ENCODE assay signal across 7 cellular contexts in genomic region chr17:64969991-64970390, GRCh38. TPM values are rescaled to one million over a fixed set of nuclear protein-coding genes. Genes with fewer than 3 reads are reported as not detected.
DNase-seq lines count a peak whose midpoint lies in the region; ATAC-seq and TF ChIP-seq lines count a peak whose summit lies in the region.
"Not testable (repeated sequence)": the region's sequence is repeated elsewhere in the genome, so short reads cannot be mapped to it uniquely, and the experiment has no call there.

No MANE protein-coding gene starts in this region.

- not testable (repeated sequence) for H4K20me1 ChIP-seq in SU-DHL-6 (ENCODE audit: low read depth, low read length)

- POLR2A ChIA-PET in CD8-positive, alpha-beta T cell (lab: Charles Lee): interaction anchor here (1.4 kb wide), 1 partner anchor 84 kb away, joined by 3 read pairs; no protein-coding TSS in a partner anchor
- POLR2A ChIA-PET in activated CD4-positive, alpha-beta memory T cell treated with anti-CD3 and anti-CD28 coated beads, Interleukin-2, amount 10 ng/mL, durations not matched to agents 7 days and 5 days (lab: Charles Lee): interaction anchor here (1.0 to 2.6 kb wide), 5 partner anchors 14 to 130 kb away, joined by 5 to 22 read pairs (median 6); no protein-coding TSS in a partner anchor

- H2AFZ ChIP-seq in SU-DHL-6 (ENCODE audit: low read depth, low read length, severe bottlenecking): not testable (repeated sequence)

- not testable (repeated sequence) for TF ChIP-seq CTCF in CD8-positive, alpha-beta T cell (IDR thresholded peaks at IDR 0.05); SU-DHL-6 (IDR thresholded peaks at IDR 0.05; ENCODE audit: insufficient read depth, low read length, poor library complexity, severe bottlenecking); colonic mucosa (IDR thresholded peaks at IDR 0.05); natural killer cell (IDR thresholded peaks at IDR 0.05)

- H3K27me3 Mint-ChIP-seq in CD8-positive, alpha-beta T cell (ENCODE audit: low read depth); activated CD4-positive, alpha-beta memory T cell treated with anti-CD3 and anti-CD28 coated beads, Interleukin-2, amount 10 ng/mL, durations not matched to agents 7 days and 5 days; activated naive CD4-positive, alpha-beta T cell treated with anti-CD3 and anti-CD28 coated beads, Interleukin-2, amount 10 ng/mL, durations not matched to agents 7 days and 5 days; natural killer cell (ENCODE audit: low read depth in 2 of 2): not testable (repeated sequence)

- intact Hi-C loops in CD8-positive, alpha-beta T cell (cut with DNase I, micrococcal nuclease): loop anchor here (2.0 to 10.0 kb wide), 4 partner anchors 17 to 225 kb away; no protein-coding TSS in a partner anchor
- intact Hi-C loops in colonic mucosa (cut with DNase I): loop anchor here (10.0 kb wide), 1 partner anchor 85 kb away; the partner anchor contains the start of gene GNA13
- intact Hi-C loops in natural killer cell (cut with micrococcal nuclease): loop anchor here (1.0 to 5.0 kb wide), 3 partner anchors 16 to 132 kb away; no protein-coding TSS in a partner anchor

- H3K79me2 ChIP-seq in SU-DHL-6 (ENCODE audit: insufficient read depth, low read length): peaks cover 30% of the 10 kb centered on the region

- H3K4me2 ChIP-seq in SU-DHL-6 (ENCODE audit: low read depth, low read length, poor library complexity, severe bottlenecking): peak overlapping the region; percentile 89

- CTCF ChIA-PET in CD8-positive, alpha-beta T cell (lab: Charles Lee); activated CD4-positive, alpha-beta memory T cell treated with anti-CD3 and anti-CD28 coated beads, Interleukin-2, amount 10 ng/mL, durations not matched to agents 7 days and 5 days (lab: Charles Lee): not testable (repeated sequence)
- CTCF ChIA-PET in activated naive CD4-positive, alpha-beta T cell treated with anti-CD3 and anti-CD28 coated beads, Interleukin-2, amount 10 ng/mL, durations not matched to agents 7 days and 5 days (lab: Charles Lee): interaction anchor here (1.3 kb wide), 1 partner anchor 16 kb away, joined by 4 read pairs; no protein-coding TSS in a partner anchor

- H3K27ac Mint-ChIP-seq in CD8-positive, alpha-beta T cell: peak overlapping the region; percentile 86
- H3K27ac Mint-ChIP-seq in activated CD4-positive, alpha-beta memory T cell treated with anti-CD3 and anti-CD28 coated beads, Interleukin-2, amount 10 ng/mL, durations not matched to agents 7 days and 5 days: peak overlapping the region; percentile 93
- peak overlapping the region; percentile 78 for H3K27ac Mint-ChIP-seq in activated naive CD4-positive, alpha-beta T cell treated with anti-CD3 and anti-CD28 coated beads, Interleukin-2, amount 10 ng/mL, durations not matched to agents 7 days and 5 days
- H3K27ac Mint-ChIP-seq in natural killer cell: peak overlapping the region; percentile 97 to 99

- peaks cover 92% of the 10 kb centered on the region for H3F3A ChIP-seq in SU-DHL-6 (ENCODE audit: insufficient read depth)

- H3K4me3 Mint-ChIP-seq in CD8-positive, alpha-beta T cell; activated CD4-positive, alpha-beta memory T cell treated with anti-CD3 and anti-CD28 coated beads, Interleukin-2, amount 10 ng/mL, durations not matched to agents 7 days and 5 days; activated naive CD4-positive, alpha-beta T cell treated with anti-CD3 and anti-CD28 coated beads, Interleukin-2, amount 10 ng/mL, durations not matched to agents 7 days and 5 days: not testable (repeated sequence)
- H3K4me3 Mint-ChIP-seq in natural killer cell: peak overlapping the region; percentile 58

- ATAC-seq in CD8-positive, alpha-beta T cell: peak; percentile 21
- ATAC-seq in natural killer cell: peak; percentile 52 to 67 (median 54)

- not testable (repeated sequence) for H3K9me2 ChIP-seq in SU-DHL-6 (replicated peaks; ENCODE audit: insufficient read depth, low read length)

- H3K4me1 Mint-ChIP-seq in CD8-positive, alpha-beta T cell (ENCODE audit: low read depth): peaks cover 70% of the 10 kb centered on the region
- peaks cover 77% of the 10 kb centered on the region for H3K4me1 Mint-ChIP-seq in activated CD4-positive, alpha-beta memory T cell treated with anti-CD3 and anti-CD28 coated beads, Interleukin-2, amount 10 ng/mL, durations not matched to agents 7 days and 5 days
- H3K4me1 Mint-ChIP-seq in activated naive CD4-positive, alpha-beta T cell treated with anti-CD3 and anti-CD28 coated beads, Interleukin-2, amount 10 ng/mL, durations not matched to agents 7 days and 5 days: peaks cover 71% of the 10 kb centered on the region
- peaks cover 54 to 59% of the 10 kb centered on the region in 2 donors for H3K4me1 Mint-ChIP-seq in natural killer cell

- not testable (repeated sequence) for H3K9me3 ChIP-seq in CD8-positive, alpha-beta T cell (ENCODE audit: low read length); KOPT-K1 (ENCODE audit: insufficient read depth, low read length, poor library complexity, severe bottlenecking); SU-DHL-6 (ENCODE audit: insufficient read depth, low read length); colonic mucosa

- H3K9me3 Mint-ChIP-seq in CD8-positive, alpha-beta T cell; activated CD4-positive, alpha-beta memory T cell treated with anti-CD3 and anti-CD28 coated beads, Interleukin-2, amount 10 ng/mL, durations not matched to agents 7 days and 5 days; activated naive CD4-positive, alpha-beta T cell treated with anti-CD3 and anti-CD28 coated beads, Interleukin-2, amount 10 ng/mL, durations not matched to agents 7 days and 5 days; natural killer cell: not testable (repeated sequence)

- H3K9ac ChIP-seq in SU-DHL-6 (ENCODE audit: low read length): peak overlapping the region; percentile 67
- H3K9ac ChIP-seq in colonic mucosa (ENCODE audit: low read depth in 2 of 2, low read length in 2 of 2): not testable (repeated sequence)

- H3K27me3 ChIP-seq in CD8-positive, alpha-beta T cell (ENCODE audit: insufficient read depth, low read length); SU-DHL-6 (ENCODE audit: low read length); colonic mucosa: not testable (repeated sequence)

- not testable (repeated sequence) for H3K36me3 Mint-ChIP-seq in CD8-positive, alpha-beta T cell; natural killer cell
- peaks cover 19% of the 10 kb centered on the region for H3K36me3 Mint-ChIP-seq in activated CD4-positive, alpha-beta memory T cell treated with anti-CD3 and anti-CD28 coated beads, Interleukin-2, amount 10 ng/mL, durations not matched to agents 7 days and 5 days (ENCODE audit: low read depth)
- peaks cover 10% of the 10 kb centered on the region for H3K36me3 Mint-ChIP-seq in activated naive CD4-positive, alpha-beta T cell treated with anti-CD3 and anti-CD28 coated beads, Interleukin-2, amount 10 ng/mL, durations not matched to agents 7 days and 5 days

- peaks cover 56% of the 10 kb centered on the region for H3K4me1 ChIP-seq in CD8-positive, alpha-beta T cell (ENCODE audit: insufficient read depth, low read length)
- not testable (repeated sequence) for H3K4me1 ChIP-seq in colonic mucosa

- H3K27ac ChIP-seq in CD8-positive, alpha-beta T cell (ENCODE audit: low read depth, low read length): peak overlapping the region; percentile 54
- H3K27ac ChIP-seq in KOPT-K1 (ENCODE audit: low read depth, low read length, poor library complexity, severe bottlenecking) (peak overlapping the region; percentile 85), SU-DHL-6 (ENCODE audit: low read depth, low read length) (peak overlapping the region; percentile 99), colonic mucosa (peak overlapping the region; percentile 6)

- DNase-seq in CD8-positive, alpha-beta T cell; activated CD4-positive, alpha-beta memory T cell treated with anti-CD3 and anti-CD28 coated beads, Interleukin-2, amount 10 ng/mL, durations not matched to agents 7 days and 5 days; activated naive CD4-positive, alpha-beta T cell treated with anti-CD3 and anti-CD28 coated beads, Interleukin-2, amount 10 ng/mL, durations not matched to agents 7 days and 5 days; colonic mucosa: not testable (repeated sequence)
- peak; percentile 41 for DNase-seq in natural killer cell

- not testable (repeated sequence) for H3K4me3 ChIP-seq in CD8-positive, alpha-beta T cell (ENCODE audit: low read depth, low read length); colonic mucosa
- H3K4me3 ChIP-seq in SU-DHL-6 (ENCODE audit: insufficient read depth, low read length, poor library complexity, severe bottlenecking): peak overlapping the region; percentile 31

- not testable (repeated sequence) for H3K36me3 ChIP-seq in CD8-positive, alpha-beta T cell (ENCODE audit: insufficient read depth, low read length); KOPT-K1 (ENCODE audit: insufficient read depth, low read length); SU-DHL-6 (ENCODE audit: low read length); colonic mucosa

RNA-seq across cellular contexts. Expression of gene LRRC37A3, which starts 50.7 kb away (rescaled TPM):
- total RNA-seq in CD8-positive, alpha-beta T cell: 1 to 10 TPM; 4.1 to 6.2 TPM
- total RNA-seq in activated CD4-positive, alpha-beta memory T cell treated with anti-CD3 and anti-CD28 coated beads, Interleukin-2, amount 10 ng/mL, durations not matched to agents 7 days and 5 days: 10 to 100 TPM; 17.2 to 19.0 TPM
- total RNA-seq in colonic mucosa: 10 to 100 TPM in 1 of 2 donors, 1 to 10 TPM in 1; 5.7 to 17.3 TPM
- 10 to 100 TPM in 2 of 3 donors, 1 to 10 TPM in 1; 7.8 to 22.7 (median 10.5) TPM for total RNA-seq in natural killer cell

Comparison
In these comparisons a context has a peak if more than half of its experiments do, and no peak if none do; other contexts are left out.
1. H3K27ac ChIP-seq: peak in every context shown above with its lines; median percentile 99 in SU-DHL-6; 85 in KOPT-K1; 54 in CD8-positive, alpha-beta T cell; 6 in colonic mucosa.